1 cellular context compared by ENCODE assay signal in the genomic region with DNA sequence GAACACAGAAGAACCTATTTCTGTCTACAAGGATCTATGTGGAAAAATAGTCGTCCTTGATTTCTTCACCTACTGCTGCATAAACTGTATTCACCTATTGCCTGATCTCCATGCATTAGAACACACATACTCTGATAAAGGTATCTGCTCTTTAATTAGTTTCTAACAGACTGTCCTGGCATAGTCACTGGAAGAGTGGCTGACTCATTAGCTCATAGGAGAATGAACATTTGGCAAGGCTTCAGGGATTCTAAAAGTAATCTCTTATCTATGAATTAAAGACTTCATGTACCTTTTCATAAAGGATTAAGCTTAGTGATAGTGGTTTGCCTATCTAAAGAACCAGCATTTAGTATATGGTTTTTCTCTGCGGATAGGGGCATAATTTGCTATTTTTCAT.
TF ChIP-seq lines count a peak whose summit lies in the region.

No MANE protein-coding gene starts in this region.

TF ChIP-seq in GM12878, 131 proteins besides CTCF, POLR2A, EP300 and RAD21:
- no peak for TF ChIP-seq EED (IDR thresholded peaks at IDR 0.05; ENCODE audit: low read depth)
- TF ChIP-seq, protein P1, sequence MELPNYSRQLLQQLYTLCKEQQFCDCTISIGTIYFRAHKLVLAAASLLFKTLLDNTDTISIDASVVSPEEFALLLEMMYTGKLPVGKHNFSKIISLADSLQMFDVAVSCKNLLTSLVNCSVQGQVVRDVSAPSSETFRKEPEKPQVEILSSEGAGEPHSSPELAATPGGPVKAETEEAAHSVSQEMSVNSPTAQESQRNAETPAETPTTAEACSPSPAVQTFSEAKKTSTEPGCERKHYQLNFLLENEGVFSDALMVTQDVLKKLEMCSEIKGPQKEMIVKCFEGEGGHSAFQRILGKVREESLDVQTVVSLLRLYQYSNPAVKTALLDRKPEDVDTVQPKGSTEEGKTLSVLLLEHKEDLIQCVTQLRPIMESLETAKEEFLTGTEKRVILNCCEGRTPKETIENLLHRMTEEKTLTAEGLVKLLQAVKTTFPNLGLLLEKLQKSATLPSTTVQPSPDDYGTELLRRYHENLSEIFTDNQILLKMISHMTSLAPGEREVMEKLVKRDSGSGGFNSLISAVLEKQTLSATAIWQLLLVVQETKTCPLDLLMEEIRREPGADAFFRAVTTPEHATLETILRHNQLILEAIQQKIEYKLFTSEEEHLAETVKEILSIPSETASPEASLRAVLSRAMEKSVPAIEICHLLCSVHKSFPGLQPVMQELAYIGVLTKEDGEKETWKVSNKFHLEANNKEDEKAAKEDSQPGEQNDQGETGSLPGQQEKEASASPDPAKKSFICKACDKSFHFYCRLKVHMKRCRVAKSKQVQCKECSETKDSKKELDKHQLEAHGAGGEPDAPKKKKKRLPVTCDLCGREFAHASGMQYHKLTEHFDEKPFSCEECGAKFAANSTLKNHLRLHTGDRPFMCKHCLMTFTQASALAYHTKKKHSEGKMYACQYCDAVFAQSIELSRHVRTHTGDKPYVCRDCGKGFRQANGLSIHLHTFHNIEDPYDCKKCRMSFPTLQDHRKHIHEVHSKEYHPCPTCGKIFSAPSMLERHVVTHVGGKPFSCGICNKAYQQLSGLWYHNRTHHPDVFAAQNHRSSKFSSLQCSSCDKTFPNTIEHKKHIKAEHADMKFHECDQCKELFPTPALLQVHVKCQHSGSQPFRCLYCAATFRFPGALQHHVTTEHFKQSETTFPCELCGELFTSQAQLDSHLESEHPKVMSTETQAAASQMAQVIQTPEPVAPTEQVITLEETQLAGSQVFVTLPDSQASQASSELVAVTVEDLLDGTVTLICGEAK (IDR thresholded peaks at IDR 0.05; ENCODE audit: borderline replicate concordance) = no peak
- TF ChIP-seq NBN (IDR thresholded peaks at IDR 0.05) = no peak
- no peak for TF ChIP-seq ZNF622 (IDR thresholded peaks at IDR 0.05)
- no peak for TF ChIP-seq ASH2L (IDR thresholded peaks at IDR 0.05; ENCODE audit: borderline replicate concordance, low read depth)
- no peak for TF ChIP-seq POLR2AphosphoS5 (IDR thresholded peaks at IDR 0.05; ENCODE audit: low read length)
- TF ChIP-seq NR2C2 (IDR thresholded peaks at IDR 0.05; ENCODE audit: borderline replicate concordance, control insufficient read depth, insufficient read length, low read depth) = no peak
- TF ChIP-seq TCF12 (IDR thresholded peaks at IDR 0.05; ENCODE audit: low read depth, low read length) = no peak
- no peak for TF ChIP-seq SIX5 (IDR thresholded peaks at IDR 0.05; ENCODE audit: low read depth, low read length, severe bottlenecking)
- no peak for TF ChIP-seq TAF1 (IDR thresholded peaks at IDR 0.05; ENCODE audit: borderline replicate concordance, low read depth, low read length)
- TF ChIP-seq DPF2 (IDR thresholded peaks at IDR 0.05) = no peak
